1 cellular context compared by ENCODE assay signal in the genomic region with DNA sequence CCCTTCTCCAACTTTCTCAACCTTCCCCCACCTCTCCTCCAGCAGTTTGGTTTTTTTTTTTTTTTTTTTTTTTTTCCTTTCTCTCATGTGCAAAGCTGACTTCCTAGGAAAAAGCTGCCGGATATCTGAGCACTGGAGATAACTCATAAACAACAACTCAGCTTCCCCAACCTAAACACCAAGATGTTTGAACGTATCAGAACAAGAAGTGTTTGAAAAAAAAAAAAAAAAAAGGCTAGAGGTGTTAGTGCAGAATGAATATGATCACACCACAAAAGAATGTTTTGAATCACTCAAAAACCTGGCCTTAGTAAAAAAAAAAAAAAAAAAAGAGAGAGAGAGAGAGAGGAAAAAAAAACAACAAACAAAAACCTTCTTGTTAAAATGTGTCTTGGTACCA.
TF ChIP-seq lines count a peak whose summit lies in the region.

No MANE protein-coding gene starts in this region.

TF ChIP-seq in HepG2, 621 proteins besides CTCF, POLR2A, EP300 and RAD21 (continued from another document):
- TF ChIP-seq, protein P1, sequence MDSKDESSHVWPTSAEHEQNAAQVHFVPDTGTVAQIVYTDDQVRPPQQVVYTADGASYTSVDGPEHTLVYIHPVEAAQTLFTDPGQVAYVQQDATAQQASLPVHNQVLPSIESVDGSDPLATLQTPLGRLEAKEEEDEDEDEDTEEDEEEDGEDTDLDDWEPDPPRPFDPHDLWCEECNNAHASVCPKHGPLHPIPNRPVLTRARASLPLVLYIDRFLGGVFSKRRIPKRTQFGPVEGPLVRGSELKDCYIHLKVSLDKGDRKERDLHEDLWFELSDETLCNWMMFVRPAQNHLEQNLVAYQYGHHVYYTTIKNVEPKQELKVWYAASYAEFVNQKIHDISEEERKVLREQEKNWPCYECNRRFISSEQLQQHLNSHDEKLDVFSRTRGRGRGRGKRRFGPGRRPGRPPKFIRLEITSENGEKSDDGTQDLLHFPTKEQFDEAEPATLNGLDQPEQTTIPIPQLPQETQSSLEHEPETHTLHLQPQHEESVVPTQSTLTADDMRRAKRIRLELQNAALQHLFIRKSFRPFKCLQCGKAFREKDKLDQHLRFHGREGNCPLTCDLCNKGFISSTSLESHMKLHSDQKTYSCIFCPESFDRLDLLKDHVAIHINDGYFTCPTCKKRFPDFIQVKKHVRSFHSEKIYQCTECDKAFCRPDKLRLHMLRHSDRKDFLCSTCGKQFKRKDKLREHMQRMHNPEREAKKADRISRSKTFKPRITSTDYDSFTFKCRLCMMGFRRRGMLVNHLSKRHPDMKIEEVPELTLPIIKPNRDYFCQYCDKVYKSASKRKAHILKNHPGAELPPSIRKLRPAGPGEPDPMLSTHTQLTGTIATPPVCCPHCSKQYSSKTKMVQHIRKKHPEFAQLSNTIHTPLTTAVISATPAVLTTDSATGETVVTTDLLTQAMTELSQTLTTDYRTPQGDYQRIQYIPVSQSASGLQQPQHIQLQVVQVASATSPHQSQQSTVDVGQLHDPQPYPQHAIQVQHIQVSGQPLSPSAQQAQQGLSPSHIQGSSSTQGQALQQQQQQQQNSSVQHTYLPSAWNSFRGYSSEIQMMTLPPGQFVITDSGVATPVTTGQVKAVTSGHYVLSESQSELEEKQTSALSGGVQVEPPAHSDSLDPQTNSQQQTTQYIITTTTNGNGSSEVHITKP (CRISPR knock-in tag; IDR thresholded peaks at IDR 0.05; ENCODE audit: low read depth), result no peak
- TF ChIP-seq, protein P2, sequence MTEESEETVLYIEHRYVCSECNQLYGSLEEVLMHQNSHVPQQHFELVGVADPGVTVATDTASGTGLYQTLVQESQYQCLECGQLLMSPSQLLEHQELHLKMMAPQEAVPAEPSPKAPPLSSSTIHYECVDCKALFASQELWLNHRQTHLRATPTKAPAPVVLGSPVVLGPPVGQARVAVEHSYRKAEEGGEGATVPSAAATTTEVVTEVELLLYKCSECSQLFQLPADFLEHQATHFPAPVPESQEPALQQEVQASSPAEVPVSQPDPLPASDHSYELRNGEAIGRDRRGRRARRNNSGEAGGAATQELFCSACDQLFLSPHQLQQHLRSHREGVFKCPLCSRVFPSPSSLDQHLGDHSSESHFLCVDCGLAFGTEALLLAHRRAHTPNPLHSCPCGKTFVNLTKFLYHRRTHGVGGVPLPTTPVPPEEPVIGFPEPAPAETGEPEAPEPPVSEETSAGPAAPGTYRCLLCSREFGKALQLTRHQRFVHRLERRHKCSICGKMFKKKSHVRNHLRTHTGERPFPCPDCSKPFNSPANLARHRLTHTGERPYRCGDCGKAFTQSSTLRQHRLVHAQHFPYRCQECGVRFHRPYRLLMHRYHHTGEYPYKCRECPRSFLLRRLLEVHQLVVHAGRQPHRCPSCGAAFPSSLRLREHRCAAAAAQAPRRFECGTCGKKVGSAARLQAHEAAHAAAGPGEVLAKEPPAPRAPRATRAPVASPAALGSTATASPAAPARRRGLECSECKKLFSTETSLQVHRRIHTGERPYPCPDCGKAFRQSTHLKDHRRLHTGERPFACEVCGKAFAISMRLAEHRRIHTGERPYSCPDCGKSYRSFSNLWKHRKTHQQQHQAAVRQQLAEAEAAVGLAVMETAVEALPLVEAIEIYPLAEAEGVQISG (CRISPR knock-in tag; IDR thresholded peaks at IDR 0.05), result no peak
- TF ChIP-seq PAX8 (CRISPR knock-in tag; IDR thresholded peaks at IDR 0.05; ENCODE audit: borderline replicate concordance) (no peak), SP5 (CRISPR knock-in tag; IDR thresholded peaks at IDR 0.05; ENCODE audit: borderline replicate concordance, low read depth) (no peak), NBN (conservative IDR thresholded peaks at IDR 0.05) (no peak), ZSCAN20 (CRISPR knock-in tag; IDR thresholded peaks at IDR 0.05; ENCODE audit: borderline replicate concordance) (no peak), MED1 (CRISPR knock-in tag; IDR thresholded peaks at IDR 0.05) (no peak), SMAD9 (CRISPR knock-in tag; IDR thresholded peaks at IDR 0.05) (no peak), SOX6 (IDR thresholded peaks at IDR 0.05) (no peak), SOX6 (CRISPR knock-in tag; IDR thresholded peaks at IDR 0.05) (no peak), REL (CRISPR knock-in tag; conservative IDR thresholded peaks at IDR 0.05) (no peak), KAT8 (CRISPR knock-in tag; IDR thresholded peaks at IDR 0.05) (no peak)
- TF ChIP-seq, protein P3, sequence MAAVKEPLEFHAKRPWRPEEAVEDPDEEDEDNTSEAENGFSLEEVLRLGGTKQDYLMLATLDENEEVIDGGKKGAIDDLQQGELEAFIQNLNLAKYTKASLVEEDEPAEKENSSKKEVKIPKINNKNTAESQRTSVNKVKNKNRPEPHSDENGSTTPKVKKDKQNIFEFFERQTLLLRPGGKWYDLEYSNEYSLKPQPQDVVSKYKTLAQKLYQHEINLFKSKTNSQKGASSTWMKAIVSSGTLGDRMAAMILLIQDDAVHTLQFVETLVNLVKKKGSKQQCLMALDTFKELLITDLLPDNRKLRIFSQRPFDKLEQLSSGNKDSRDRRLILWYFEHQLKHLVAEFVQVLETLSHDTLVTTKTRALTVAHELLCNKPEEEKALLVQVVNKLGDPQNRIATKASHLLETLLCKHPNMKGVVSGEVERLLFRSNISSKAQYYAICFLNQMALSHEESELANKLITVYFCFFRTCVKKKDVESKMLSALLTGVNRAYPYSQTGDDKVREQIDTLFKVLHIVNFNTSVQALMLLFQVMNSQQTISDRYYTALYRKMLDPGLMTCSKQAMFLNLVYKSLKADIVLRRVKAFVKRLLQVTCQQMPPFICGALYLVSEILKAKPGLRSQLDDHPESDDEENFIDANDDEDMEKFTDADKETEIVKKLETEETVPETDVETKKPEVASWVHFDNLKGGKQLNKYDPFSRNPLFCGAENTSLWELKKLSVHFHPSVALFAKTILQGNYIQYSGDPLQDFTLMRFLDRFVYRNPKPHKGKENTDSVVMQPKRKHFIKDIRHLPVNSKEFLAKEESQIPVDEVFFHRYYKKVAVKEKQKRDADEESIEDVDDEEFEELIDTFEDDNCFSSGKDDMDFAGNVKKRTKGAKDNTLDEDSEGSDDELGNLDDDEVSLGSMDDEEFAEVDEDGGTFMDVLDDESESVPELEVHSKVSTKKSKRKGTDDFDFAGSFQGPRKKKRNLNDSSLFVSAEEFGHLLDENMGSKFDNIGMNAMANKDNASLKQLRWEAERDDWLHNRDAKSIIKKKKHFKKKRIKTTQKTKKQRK (IDR thresholded peaks at IDR 0.05; ENCODE audit: low read length), result no peak
- TF ChIP-seq, protein P4, sequence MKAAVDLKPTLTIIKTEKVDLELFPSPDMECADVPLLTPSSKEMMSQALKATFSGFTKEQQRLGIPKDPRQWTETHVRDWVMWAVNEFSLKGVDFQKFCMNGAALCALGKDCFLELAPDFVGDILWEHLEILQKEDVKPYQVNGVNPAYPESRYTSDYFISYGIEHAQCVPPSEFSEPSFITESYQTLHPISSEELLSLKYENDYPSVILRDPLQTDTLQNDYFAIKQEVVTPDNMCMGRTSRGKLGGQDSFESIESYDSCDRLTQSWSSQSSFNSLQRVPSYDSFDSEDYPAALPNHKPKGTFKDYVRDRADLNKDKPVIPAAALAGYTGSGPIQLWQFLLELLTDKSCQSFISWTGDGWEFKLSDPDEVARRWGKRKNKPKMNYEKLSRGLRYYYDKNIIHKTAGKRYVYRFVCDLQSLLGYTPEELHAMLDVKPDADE (CRISPR knock-in tag; IDR thresholded peaks at IDR 0.05), result no peak
- TF ChIP-seq, protein P5, sequence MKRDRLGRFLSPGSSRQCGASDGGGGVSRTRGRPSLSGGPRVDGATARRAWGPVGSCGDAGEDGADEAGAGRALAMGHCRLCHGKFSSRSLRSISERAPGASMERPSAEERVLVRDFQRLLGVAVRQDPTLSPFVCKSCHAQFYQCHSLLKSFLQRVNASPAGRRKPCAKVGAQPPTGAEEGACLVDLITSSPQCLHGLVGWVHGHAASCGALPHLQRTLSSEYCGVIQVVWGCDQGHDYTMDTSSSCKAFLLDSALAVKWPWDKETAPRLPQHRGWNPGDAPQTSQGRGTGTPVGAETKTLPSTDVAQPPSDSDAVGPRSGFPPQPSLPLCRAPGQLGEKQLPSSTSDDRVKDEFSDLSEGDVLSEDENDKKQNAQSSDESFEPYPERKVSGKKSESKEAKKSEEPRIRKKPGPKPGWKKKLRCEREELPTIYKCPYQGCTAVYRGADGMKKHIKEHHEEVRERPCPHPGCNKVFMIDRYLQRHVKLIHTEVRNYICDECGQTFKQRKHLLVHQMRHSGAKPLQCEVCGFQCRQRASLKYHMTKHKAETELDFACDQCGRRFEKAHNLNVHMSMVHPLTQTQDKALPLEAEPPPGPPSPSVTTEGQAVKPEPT (CRISPR knock-in tag; IDR thresholded peaks at IDR 0.05; ENCODE audit: low read depth), result no peak
TF ChIP-seq in HepG2: peak in this region for 0.
